Comparison of ENCODE assay signal across 10 cellular contexts in genomic region chr2:37164757-37165156, GRCh38. TPM values are rescaled to one million over a fixed set of nuclear protein-coding genes. Genes with fewer than 3 reads are reported as not detected.
"Had no signal": no experiment of that assay in that cellular context is flagged by ENCODE, and none has a peak within 500 bp of the region (broad histone marks: within the 10 kb centered on the region; RNA-seq: fewer than 3 reads in every experiment).

No MANE protein-coding gene starts in this region.

- H3K36me3 ChIP-seq: HAP-1 had no signal

- H3K4me3 ChIP-seq: GM23248, HAP-1 had no signal

- DNase-seq: GOT3, H7, IMR-90, KBM-7 had no signal

- H3K9ac ChIP-seq: GM23248, KMS-11 had no signal

- ATAC-seq: HCT116 had no signal

- H3K27ac ChIP-seq: GM23248, KMS-11 had no signal

- H3K4me2 ChIP-seq: KMS-11 had no signal

- FAIRE-seq: HTR-8/SVneo had no signal

- H2AFZ ChIP-seq: GM23248 had no signal

- H3K4me1 ChIP-seq: HAP-1 had no signal

RNA-seq across cellular contexts. Expression of gene SULT6B1, which starts 23.7 kb away (rescaled TPM):
- total RNA-seq: GM23248, H7, HT-29, IMR-90 had no signal
- polyA plus RNA-seq: GM23248, IMR-90 had no signal
